In genomic region chr20:38962044-38962897, GRCh38 we compare ENCODE assay signal across 1 cellular context.
TF ChIP-seq lines count a peak whose summit lies in the region.

TSS of gene DHX35 (plus strand) at chr20:38962344. CDS start at chr20:38962368, 24 bp downstream.

TF ChIP-seq in HepG2, 621 proteins besides CTCF, POLR2A, EP300 and RAD21 (continued from another document and continues in another):
- TF ChIP-seq MXD1 (CRISPR knock-in tag; IDR thresholded peaks at IDR 0.05) (peak; percentile 98), ZNF350 (CRISPR knock-in tag; IDR thresholded peaks at IDR 0.05; ENCODE audit: borderline replicate concordance, low read depth) (peak; percentile 98), MEIS2 (CRISPR knock-in tag; IDR thresholded peaks at IDR 0.05) (peak; percentile 81), ZNF75D (CRISPR knock-in tag; IDR thresholded peaks at IDR 0.05; ENCODE audit: borderline replicate concordance) (no peak), GPN1 (CRISPR knock-in tag; IDR thresholded peaks at IDR 0.05; ENCODE audit: borderline replicate concordance) (0 out of 2 replicates have a peak, but pooled peaks have one; percentile 62), CHD4 (IDR thresholded peaks at IDR 0.05; ENCODE audit: borderline replicate concordance, low read length) (no peak), YEATS2 (CRISPR knock-in tag; IDR thresholded peaks at IDR 0.05; ENCODE audit: borderline replicate concordance) (peak; percentile 89), ZNF282 (IDR thresholded peaks at IDR 0.05; ENCODE audit: partially characterized antibody) (no peak), SP140L (CRISPR knock-in tag; IDR thresholded peaks at IDR 0.05; ENCODE audit: borderline replicate concordance) (no peak), ZNF44 (CRISPR knock-in tag; IDR thresholded peaks at IDR 0.05) (peak; percentile 95), TSC22D2 (CRISPR knock-in tag; IDR thresholded peaks at IDR 0.05; ENCODE audit: borderline replicate concordance) (peak; percentile 96), ZNF713 (CRISPR knock-in tag; IDR thresholded peaks at IDR 0.05) (no peak), ZNF18 (CRISPR knock-in tag; IDR thresholded peaks at IDR 0.05; ENCODE audit: insufficient replicate concordance) (peak; percentile 56), ZNF335 (CRISPR knock-in tag; IDR thresholded peaks at IDR 0.05) (peak; percentile 94), PHF21A (CRISPR knock-in tag; IDR thresholded peaks at IDR 0.05) (peak; percentile 77; the same call in 1 of the 2 replicates), ZFP62 (CRISPR knock-in tag; IDR thresholded peaks at IDR 0.05) (no peak; the same call in 1 of the 2 replicates), AHDC1 (CRISPR knock-in tag; IDR thresholded peaks at IDR 0.05; ENCODE audit: borderline replicate concordance) (no peak), SRSF1 (optimal IDR thresholded peaks at IDR 0.05; ENCODE audit: low read depth, low read length) (peak; percentile 85), FOSL1 (CRISPR knock-in tag; IDR thresholded peaks at IDR 0.05; ENCODE audit: borderline replicate concordance) (no peak), HOXA3 (CRISPR knock-in tag; IDR thresholded peaks at IDR 0.05) (peak; percentile 97), THAP9 (CRISPR knock-in tag; IDR thresholded peaks at IDR 0.05; ENCODE audit: borderline replicate concordance) (peak; percentile 98), FOXK1 (CRISPR knock-in tag; IDR thresholded peaks at IDR 0.05; ENCODE audit: borderline replicate concordance, low read depth) (peak; percentile 88), CC2D1A (CRISPR knock-in tag; IDR thresholded peaks at IDR 0.05) (no peak)
- TF ChIP-seq, protein P1, sequence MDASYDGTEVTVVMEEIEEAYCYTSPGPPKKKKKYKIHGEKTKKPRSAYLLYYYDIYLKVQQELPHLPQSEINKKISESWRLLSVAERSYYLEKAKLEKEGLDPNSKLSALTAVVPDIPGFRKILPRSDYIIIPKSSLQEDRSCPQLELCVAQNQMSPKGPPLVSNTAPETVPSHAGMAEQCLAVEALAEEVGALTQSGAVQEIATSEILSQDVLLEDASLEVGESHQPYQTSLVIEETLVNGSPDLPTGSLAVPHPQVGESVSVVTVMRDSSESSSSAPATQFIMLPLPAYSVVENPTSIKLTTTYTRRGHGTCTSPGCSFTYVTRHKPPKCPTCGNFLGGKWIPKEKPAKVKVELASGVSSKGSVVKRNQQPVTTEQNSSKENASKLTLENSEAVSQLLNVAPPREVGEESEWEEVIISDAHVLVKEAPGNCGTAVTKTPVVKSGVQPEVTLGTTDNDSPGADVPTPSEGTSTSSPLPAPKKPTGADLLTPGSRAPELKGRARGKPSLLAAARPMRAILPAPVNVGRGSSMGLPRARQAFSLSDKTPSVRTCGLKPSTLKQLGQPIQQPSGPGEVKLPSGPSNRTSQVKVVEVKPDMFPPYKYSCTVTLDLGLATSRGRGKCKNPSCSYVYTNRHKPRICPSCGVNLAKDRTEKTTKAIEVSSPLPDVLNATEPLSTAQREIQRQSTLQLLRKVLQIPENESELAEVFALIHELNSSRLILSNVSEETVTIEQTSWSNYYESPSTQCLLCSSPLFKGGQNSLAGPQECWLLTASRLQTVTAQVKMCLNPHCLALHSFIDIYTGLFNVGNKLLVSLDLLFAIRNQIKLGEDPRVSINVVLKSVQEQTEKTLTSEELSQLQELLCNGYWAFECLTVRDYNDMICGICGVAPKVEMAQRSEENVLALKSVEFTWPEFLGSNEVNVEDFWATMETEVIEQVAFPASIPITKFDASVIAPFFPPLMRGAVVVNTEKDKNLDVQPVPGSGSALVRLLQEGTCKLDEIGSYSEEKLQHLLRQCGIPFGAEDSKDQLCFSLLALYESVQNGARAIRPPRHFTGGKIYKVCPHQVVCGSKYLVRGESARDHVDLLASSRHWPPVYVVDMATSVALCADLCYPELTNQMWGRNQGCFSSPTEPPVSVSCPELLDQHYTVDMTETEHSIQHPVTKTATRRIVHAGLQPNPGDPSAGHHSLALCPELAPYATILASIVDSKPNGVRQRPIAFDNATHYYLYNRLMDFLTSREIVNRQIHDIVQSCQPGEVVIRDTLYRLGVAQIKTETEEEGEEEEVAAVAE (CRISPR knock-in tag; IDR thresholded peaks at IDR 0.05; ENCODE audit: borderline replicate concordance), result peak; percentile 56; the same call in 1 of the 2 replicates
- TF ChIP-seq, protein P2, sequence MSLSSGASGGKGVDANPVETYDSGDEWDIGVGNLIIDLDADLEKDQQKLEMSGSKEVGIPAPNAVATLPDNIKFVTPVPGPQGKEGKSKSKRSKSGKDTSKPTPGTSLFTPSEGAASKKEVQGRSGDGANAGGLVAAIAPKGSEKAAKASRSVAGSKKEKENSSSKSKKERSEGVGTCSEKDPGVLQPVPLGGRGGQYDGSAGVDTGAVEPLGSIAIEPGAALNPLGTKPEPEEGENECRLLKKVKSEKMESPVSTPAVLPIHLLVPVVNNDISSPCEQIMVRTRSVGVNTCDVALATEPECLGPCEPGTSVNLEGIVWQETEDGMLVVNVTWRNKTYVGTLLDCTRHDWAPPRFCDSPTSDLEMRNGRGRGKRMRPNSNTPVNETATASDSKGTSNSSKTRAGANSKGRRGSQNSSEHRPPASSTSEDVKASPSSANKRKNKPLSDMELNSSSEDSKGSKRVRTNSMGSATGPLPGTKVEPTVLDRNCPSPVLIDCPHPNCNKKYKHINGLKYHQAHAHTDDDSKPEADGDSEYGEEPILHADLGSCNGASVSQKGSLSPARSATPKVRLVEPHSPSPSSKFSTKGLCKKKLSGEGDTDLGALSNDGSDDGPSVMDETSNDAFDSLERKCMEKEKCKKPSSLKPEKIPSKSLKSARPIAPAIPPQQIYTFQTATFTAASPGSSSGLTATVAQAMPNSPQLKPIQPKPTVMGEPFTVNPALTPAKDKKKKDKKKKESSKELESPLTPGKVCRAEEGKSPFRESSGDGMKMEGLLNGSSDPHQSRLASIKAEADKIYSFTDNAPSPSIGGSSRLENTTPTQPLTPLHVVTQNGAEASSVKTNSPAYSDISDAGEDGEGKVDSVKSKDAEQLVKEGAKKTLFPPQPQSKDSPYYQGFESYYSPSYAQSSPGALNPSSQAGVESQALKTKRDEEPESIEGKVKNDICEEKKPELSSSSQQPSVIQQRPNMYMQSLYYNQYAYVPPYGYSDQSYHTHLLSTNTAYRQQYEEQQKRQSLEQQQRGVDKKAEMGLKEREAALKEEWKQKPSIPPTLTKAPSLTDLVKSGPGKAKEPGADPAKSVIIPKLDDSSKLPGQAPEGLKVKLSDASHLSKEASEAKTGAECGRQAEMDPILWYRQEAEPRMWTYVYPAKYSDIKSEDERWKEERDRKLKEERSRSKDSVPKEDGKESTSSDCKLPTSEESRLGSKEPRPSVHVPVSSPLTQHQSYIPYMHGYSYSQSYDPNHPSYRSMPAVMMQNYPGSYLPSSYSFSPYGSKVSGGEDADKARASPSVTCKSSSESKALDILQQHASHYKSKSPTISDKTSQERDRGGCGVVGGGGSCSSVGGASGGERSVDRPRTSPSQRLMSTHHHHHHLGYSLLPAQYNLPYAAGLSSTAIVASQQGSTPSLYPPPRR (CRISPR knock-in tag; IDR thresholded peaks at IDR 0.05; ENCODE audit: borderline replicate concordance), result peak; percentile 15; the same call in 1 of the 2 replicates
- TF ChIP-seq, protein P3, sequence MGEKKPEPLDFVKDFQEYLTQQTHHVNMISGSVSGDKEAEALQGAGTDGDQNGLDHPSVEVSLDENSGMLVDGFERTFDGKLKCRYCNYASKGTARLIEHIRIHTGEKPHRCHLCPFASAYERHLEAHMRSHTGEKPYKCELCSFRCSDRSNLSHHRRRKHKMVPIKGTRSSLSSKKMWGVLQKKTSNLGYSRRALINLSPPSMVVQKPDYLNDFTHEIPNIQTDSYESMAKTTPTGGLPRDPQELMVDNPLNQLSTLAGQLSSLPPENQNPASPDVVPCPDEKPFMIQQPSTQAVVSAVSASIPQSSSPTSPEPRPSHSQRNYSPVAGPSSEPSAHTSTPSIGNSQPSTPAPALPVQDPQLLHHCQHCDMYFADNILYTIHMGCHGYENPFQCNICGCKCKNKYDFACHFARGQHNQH (CRISPR knock-in tag; IDR thresholded peaks at IDR 0.05), result peak; percentile 98
